Comparison of ENCODE assay signal across 9 cellular contexts in the genomic region with DNA sequence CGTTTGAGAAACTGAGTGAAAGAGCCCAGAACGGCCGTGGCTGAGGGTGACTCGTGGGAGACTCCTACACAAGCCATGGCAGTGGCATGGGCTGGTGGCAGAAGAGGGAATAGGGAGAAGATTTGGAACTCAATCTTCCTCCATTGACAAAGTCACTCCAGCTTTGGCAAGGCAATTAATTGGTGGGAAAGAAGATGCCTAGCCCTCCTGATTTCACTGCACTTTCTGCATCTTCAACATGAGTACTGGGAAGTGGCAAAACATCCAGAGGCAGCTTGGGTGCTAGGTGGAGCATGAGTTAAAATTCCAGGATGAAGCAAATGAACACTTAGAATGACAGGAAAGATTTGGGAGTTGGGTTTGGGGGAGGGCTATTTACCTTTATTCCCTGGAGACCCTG. TPM values are rescaled to one million over a fixed set of nuclear protein-coding genes. Genes with fewer than 3 reads are reported as not detected.
DNase-seq lines count a peak whose midpoint lies in the region; ATAC-seq and TF ChIP-seq lines count a peak whose summit lies in the region.
"Had no signal": no experiment of that assay in that cellular context is flagged by ENCODE, and none has a peak within 500 bp of the region (broad histone marks: within the 10 kb centered on the region; RNA-seq: fewer than 3 reads in every experiment).

No MANE protein-coding gene starts in this region.

- H3K36me3 Mint-ChIP-seq in WTC11 (peaks cover 4% of the 10 kb centered on the region; the same call in 1 of the 2 replicates), immature natural killer cell (no peaks in the 10 kb centered on the region)
- peaks cover 9% of the 10 kb centered on the region for H3K36me3 Mint-ChIP-seq in stimulated activated memory B cell treated with anti-CD40 and anti-IgM and Interleukin-4, amounts not matched to agents 10 μg/mL and 1 μg/mL and 100 μg/mL, for 72 hours

- H3K27ac Mint-ChIP-seq in WTC11 (no peak overlapping the region), immature natural killer cell (peak overlapping the region; percentile 17 to 98 (median 90))
- H3K27ac Mint-ChIP-seq in stimulated activated memory B cell treated with anti-CD40 and anti-IgM and Interleukin-4, amounts not matched to agents 10 μg/mL and 1 μg/mL and 100 μg/mL, for 72 hours: peak overlapping the region; percentile 87

- peak overlapping the region; percentile 43 for H3K4me3 ChIP-seq in Jurkat, Clone E6-1 (ENCODE audit: low read length)

- TF ChIP-seq CTCF in WTC11 (IDR thresholded peaks at IDR 0.05): no peak

- no peak for ATAC-seq in WTC11
- no peak for ATAC-seq in stimulated activated memory B cell treated with anti-CD40 and anti-IgM and Interleukin-4, amounts not matched to agents 10 μg/mL and 1 μg/mL and 100 μg/mL, for 72 hours
- no peak for ATAC-seq in GM18873 (IDR thresholded peaks at IDR 0.05; ENCODE audit: low FRiP score, unreplicated experiment)

- peaks cover 9% of the 10 kb centered on the region; the same call in 1 of the 2 replicates for H3K9me3 Mint-ChIP-seq in WTC11
- H3K9me3 Mint-ChIP-seq in immature natural killer cell: no peaks in the 10 kb centered on the region
- no peaks in the 10 kb centered on the region for H3K9me3 Mint-ChIP-seq in stimulated activated memory B cell treated with anti-CD40 and anti-IgM and Interleukin-4, amounts not matched to agents 10 μg/mL and 1 μg/mL and 100 μg/mL, for 72 hours

- CTCF ChIA-PET in WTC11 (lab: Charles Lee): no interaction called here

- H3K27me3 Mint-ChIP-seq in WTC11 (ENCODE audit: low read depth): peaks cover 12% of the 10 kb centered on the region
- H3K27me3 Mint-ChIP-seq in immature natural killer cell (ENCODE audit: low read depth in 3 of 3): peaks cover 4 to 21% (median 5%) of the 10 kb centered on the region in 3 donors
- no peaks in the 10 kb centered on the region for H3K27me3 Mint-ChIP-seq in stimulated activated memory B cell treated with anti-CD40 and anti-IgM and Interleukin-4, amounts not matched to agents 10 μg/mL and 1 μg/mL and 100 μg/mL, for 72 hours

- DNase-seq in Jurkat, Clone E6-1 (ENCODE audit: low read depth, low spot score): no peak
- DNase-seq in WTC11 (ENCODE audit: low spot score) (no peak), immature natural killer cell (no peak), DMS79 (lab: John Stamatoyannopoulos, UW) (no peak), DMS153 (lab: John Stamatoyannopoulos, UW) (no peak)
- DNase-seq: amygdala; stimulated activated CD4-positive, alpha-beta T cell treated with anti-CD3 and anti-CD28 coated beads, Interleukin-12 subunit alpha, Interleukin-12 subunit beta, amount 100 ng/mL, for 4 hours had no signal

- H3K4me3 Mint-ChIP-seq in WTC11 (peak overlapping the region; percentile 21), immature natural killer cell (peak overlapping the region; percentile 44 to 98 (median 69))
- peak overlapping the region; percentile 65 for H3K4me3 Mint-ChIP-seq in stimulated activated memory B cell treated with anti-CD40 and anti-IgM and Interleukin-4, amounts not matched to agents 10 μg/mL and 1 μg/mL and 100 μg/mL, for 72 hours

- POLR2A ChIA-PET in WTC11 (lab: Charles Lee): no interaction called here

- H3K4me1 Mint-ChIP-seq in WTC11 (peaks cover 41% of the 10 kb centered on the region), immature natural killer cell (peaks cover 50 to 59% of the 10 kb centered on the region in 2 donors)
- H3K4me1 Mint-ChIP-seq in stimulated activated memory B cell treated with anti-CD40 and anti-IgM and Interleukin-4, amounts not matched to agents 10 μg/mL and 1 μg/mL and 100 μg/mL, for 72 hours: peaks cover 66% of the 10 kb centered on the region

TF ChIP-seq in WTC11, 78 proteins besides CTCF, POLR2A, EP300 and RAD21:
- TF ChIP-seq, protein P1, sequence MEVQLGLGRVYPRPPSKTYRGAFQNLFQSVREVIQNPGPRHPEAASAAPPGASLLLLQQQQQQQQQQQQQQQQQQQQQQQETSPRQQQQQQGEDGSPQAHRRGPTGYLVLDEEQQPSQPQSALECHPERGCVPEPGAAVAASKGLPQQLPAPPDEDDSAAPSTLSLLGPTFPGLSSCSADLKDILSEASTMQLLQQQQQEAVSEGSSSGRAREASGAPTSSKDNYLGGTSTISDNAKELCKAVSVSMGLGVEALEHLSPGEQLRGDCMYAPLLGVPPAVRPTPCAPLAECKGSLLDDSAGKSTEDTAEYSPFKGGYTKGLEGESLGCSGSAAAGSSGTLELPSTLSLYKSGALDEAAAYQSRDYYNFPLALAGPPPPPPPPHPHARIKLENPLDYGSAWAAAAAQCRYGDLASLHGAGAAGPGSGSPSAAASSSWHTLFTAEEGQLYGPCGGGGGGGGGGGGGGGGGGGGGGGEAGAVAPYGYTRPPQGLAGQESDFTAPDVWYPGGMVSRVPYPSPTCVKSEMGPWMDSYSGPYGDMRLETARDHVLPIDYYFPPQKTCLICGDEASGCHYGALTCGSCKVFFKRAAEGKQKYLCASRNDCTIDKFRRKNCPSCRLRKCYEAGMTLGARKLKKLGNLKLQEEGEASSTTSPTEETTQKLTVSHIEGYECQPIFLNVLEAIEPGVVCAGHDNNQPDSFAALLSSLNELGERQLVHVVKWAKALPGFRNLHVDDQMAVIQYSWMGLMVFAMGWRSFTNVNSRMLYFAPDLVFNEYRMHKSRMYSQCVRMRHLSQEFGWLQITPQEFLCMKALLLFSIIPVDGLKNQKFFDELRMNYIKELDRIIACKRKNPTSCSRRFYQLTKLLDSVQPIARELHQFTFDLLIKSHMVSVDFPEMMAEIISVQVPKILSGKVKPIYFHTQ (CRISPR knock-in tag; IDR thresholded peaks at IDR 0.05): no peak
- TF ChIP-seq ZNF512 (CRISPR knock-in tag; IDR thresholded peaks at IDR 0.05; ENCODE audit: borderline replicate concordance) (no peak), ZNF121 (CRISPR knock-in tag; IDR thresholded peaks at IDR 0.05) (no peak), ZMAT4 (CRISPR knock-in tag; IDR thresholded peaks at IDR 0.05) (no peak), CBFB (CRISPR knock-in tag; IDR thresholded peaks at IDR 0.05; ENCODE audit: low read depth) (no peak), PREB (CRISPR knock-in tag; IDR thresholded peaks at IDR 0.05; ENCODE audit: borderline replicate concordance) (no peak)
- TF ChIP-seq, protein P2, sequence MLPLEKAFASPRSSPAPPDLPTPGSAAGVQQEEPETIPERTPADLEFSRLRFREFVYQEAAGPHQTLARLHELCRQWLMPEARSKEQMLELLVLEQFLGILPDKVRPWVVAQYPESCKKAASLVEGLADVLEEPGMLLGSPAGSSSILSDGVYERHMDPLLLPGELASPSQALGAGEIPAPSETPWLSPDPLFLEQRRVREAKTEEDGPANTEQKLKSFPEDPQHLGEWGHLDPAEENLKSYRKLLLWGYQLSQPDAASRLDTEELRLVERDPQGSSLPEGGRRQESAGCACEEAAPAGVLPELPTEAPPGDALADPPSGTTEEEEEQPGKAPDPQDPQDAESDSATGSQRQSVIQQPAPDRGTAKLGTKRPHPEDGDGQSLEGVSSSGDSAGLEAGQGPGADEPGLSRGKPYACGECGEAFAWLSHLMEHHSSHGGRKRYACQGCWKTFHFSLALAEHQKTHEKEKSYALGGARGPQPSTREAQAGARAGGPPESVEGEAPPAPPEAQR (CRISPR knock-in tag; IDR thresholded peaks at IDR 0.05): no peak

RNA-seq across cellular contexts. Expression of gene TGFBR2, which starts 1.4 kb away (rescaled TPM):
- polyA plus RNA-seq in Jurkat, Clone E6-1 (2012; ENCODE audit: insufficient read depth, insufficient read length): 10.0 TPM
- total RNA-seq in WTC11 (2021): 6.7 to 9.6 TPM (median 7.7 TPM) in 3 replicates
- polyA plus RNA-seq in immature natural killer cell: 100 to 1,000 TPM in 1 of 3 donors, 10 to 100 TPM in 2; 36.8 to 101 (median 43.6) TPM
